Comparison of ENCODE assay signal across 1 cellular context in the genomic region with DNA sequence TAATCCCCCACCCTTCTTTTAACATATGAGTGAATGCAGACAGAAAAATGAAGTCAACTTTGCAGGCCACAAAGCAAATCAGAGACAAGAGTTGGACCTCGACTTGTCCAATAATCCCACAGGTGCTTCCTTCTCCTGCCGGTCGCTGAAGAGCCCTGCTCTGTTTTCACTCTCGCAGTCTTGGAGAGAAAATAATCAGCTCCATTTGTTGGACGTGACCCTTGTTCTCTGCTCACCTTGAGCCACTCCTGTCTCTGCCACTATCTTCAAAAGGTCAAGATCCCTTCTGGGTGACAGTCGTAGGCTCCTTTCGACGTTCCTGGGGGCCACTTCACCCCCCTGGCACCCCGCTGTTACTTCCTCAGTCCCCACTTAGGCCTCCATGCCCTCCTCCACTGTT.
TF ChIP-seq lines count a peak whose summit lies in the region.

No MANE protein-coding gene starts in this region.

TF ChIP-seq in GM23338, 12 proteins besides CTCF, POLR2A, EP300 and RAD21 (continued from another document):
- TF ChIP-seq, protein P1, sequence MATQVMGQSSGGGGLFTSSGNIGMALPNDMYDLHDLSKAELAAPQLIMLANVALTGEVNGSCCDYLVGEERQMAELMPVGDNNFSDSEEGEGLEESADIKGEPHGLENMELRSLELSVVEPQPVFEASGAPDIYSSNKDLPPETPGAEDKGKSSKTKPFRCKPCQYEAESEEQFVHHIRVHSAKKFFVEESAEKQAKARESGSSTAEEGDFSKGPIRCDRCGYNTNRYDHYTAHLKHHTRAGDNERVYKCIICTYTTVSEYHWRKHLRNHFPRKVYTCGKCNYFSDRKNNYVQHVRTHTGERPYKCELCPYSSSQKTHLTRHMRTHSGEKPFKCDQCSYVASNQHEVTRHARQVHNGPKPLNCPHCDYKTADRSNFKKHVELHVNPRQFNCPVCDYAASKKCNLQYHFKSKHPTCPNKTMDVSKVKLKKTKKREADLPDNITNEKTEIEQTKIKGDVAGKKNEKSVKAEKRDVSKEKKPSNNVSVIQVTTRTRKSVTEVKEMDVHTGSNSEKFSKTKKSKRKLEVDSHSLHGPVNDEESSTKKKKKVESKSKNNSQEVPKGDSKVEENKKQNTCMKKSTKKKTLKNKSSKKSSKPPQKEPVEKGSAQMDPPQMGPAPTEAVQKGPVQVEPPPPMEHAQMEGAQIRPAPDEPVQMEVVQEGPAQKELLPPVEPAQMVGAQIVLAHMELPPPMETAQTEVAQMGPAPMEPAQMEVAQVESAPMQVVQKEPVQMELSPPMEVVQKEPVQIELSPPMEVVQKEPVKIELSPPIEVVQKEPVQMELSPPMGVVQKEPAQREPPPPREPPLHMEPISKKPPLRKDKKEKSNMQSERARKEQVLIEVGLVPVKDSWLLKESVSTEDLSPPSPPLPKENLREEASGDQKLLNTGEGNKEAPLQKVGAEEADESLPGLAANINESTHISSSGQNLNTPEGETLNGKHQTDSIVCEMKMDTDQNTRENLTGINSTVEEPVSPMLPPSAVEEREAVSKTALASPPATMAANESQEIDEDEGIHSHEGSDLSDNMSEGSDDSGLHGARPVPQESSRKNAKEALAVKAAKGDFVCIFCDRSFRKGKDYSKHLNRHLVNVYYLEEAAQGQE (IDR thresholded peaks at IDR 0.05; ENCODE audit: unreplicated experiment): no peak
